In the genomic region with DNA sequence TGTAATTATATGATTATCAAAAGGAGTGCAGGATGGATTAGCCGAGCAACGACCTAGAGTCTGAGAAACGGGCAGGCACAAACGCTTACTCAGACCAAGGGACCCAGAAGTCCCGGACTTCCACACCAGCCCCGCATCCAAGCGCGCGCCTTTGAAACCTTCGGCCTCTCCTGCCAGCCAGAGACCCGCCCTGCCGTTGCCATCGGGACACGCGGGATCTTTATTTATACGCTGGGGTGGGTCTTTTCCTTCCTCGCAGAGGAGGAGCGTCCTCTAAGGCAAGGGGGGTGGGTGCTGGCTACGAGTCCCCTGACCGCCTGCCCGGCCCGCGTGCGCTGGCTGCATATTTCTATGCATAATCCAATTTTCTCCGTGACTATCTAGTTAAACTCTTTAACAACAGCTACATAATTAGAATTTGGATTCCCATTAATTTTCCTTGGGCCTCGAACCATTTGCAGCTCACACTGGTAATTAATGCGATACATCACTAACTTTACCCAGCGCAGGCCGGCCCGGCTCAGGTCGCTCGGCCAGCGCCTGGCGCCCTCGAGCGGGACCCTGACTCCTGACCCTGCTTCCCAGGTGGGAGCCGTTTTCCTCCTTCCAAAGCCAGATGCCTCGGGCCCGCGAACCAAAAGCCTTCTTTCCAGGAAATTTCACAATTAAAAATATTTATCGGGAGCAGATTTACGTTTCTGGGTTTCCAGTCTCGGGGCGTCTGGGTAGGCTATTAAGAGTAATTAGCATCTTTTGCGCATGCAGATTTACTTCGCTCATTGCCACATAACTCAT, we compare ENCODE assay signal across 14 cellular contexts. TPM values are rescaled to one million over a fixed set of nuclear protein-coding genes. Genes with fewer than 3 reads are reported as not detected.
DNase-seq lines count a peak whose midpoint lies in the region; ATAC-seq and TF ChIP-seq lines count a peak whose summit lies in the region.
"Had no signal": no experiment of that assay in that cellular context is flagged by ENCODE, and none has a peak within 500 bp of the region (broad histone marks: within the 10 kb centered on the region; RNA-seq: fewer than 3 reads in every experiment).

No MANE protein-coding gene starts in this region.

- no peak for TF ChIP-seq CTCF in left ventricle myocardium inferior (IDR thresholded peaks at IDR 0.05; ENCODE audit: borderline replicate concordance)
- no peak for TF ChIP-seq CTCF in right atrium auricular region (IDR thresholded peaks at IDR 0.05)
- TF ChIP-seq CTCF in glutamatergic neuron (IDR thresholded peaks at IDR 0.05; ENCODE audit: partially characterized antibody, unreplicated experiment) = no peak
- no peak for TF ChIP-seq CTCF in type B pancreatic cell (conservative IDR thresholded peaks at IDR 0.05)

- no peak for ATAC-seq in T-cell (replicated peaks in 1 of 4)
- no peak for ATAC-seq in esophagus mucosa

- POLR2A ChIA-PET in T-cell (lab: Charles Lee) = no interaction called here

- H3K27ac Mint-ChIP-seq in T-cell (no peak overlapping the region), glutamatergic neuron (ENCODE audit: unreplicated experiment) (no peak overlapping the region), type B pancreatic cell (peak overlapping the region; percentile 55)
- H3K27ac Mint-ChIP-seq: activated T-helper 2 cell treated with anti-CD3 and anti-CD28 coated beads, Interferon-gamma antibody, Interleukin-2, Interleukin-4, amounts not matched to agents 10 μg/mL and 5 μg/mL and 100 μg/mL, durations not matched to agents 14 hours and 24 hours and 36 hours had no signal

- H3K9me3 Mint-ChIP-seq in T-cell (no peaks in the 10 kb centered on the region), glutamatergic neuron (ENCODE audit: unreplicated experiment) (peaks cover 5% of the 10 kb centered on the region), type B pancreatic cell (no peaks in the 10 kb centered on the region)
- H3K9me3 Mint-ChIP-seq: activated T-helper 2 cell treated with anti-CD3 and anti-CD28 coated beads, Interferon-gamma antibody, Interleukin-2, Interleukin-4, amounts not matched to agents 10 μg/mL and 5 μg/mL and 100 μg/mL, durations not matched to agents 14 hours and 24 hours and 36 hours had no signal

- H3K9me3 ChIP-seq in left ventricle myocardium inferior (replicated peaks) (no peaks in the 10 kb centered on the region), right atrium auricular region (no peaks in the 10 kb centered on the region)

- H3K4me1 ChIP-seq in left ventricle myocardium inferior = peaks cover 48% of the 10 kb centered on the region
- peaks cover 0 to 45% of the 10 kb centered on the region in 2 donors for H3K4me1 ChIP-seq in right atrium auricular region

- H3K27ac ChIP-seq in left ventricle myocardium inferior (replicated peaks) = no peak overlapping the region
- H3K27ac ChIP-seq in right atrium auricular region = no peak overlapping the region

- CTCF ChIA-PET in T-cell (lab: Charles Lee) = interaction anchor here in 1 of 2 donors (3.4 kb wide), 1 partner anchor 250 kb away, joined by 21 read pairs; no protein-coding TSS in a partner anchor

- H3K4me3 Mint-ChIP-seq in T-cell (peak overlapping the region; percentile 6 to 70 (median 28)), glutamatergic neuron (ENCODE audit: unreplicated experiment) (peak overlapping the region; percentile 59), type B pancreatic cell (peak overlapping the region; percentile 77)

- no peaks in the 10 kb centered on the region for H3K36me3 ChIP-seq in left ventricle myocardium inferior
- H3K36me3 ChIP-seq in right atrium auricular region = no peaks in the 10 kb centered on the region

- H3K27me3 ChIP-seq in left ventricle myocardium inferior (ENCODE audit: low read depth) (peaks cover 100% of the 10 kb centered on the region), right atrium auricular region (peaks cover 27 to 68% of the 10 kb centered on the region in 2 donors)

- peaks cover 69 to 94% of the 10 kb centered on the region in 2 donors for H3K27me3 Mint-ChIP-seq in T-cell
- H3K27me3 Mint-ChIP-seq in glutamatergic neuron (ENCODE audit: unreplicated experiment) = peaks cover 38% of the 10 kb centered on the region
- peaks cover 94% of the 10 kb centered on the region for H3K27me3 Mint-ChIP-seq in type B pancreatic cell

- peaks cover 37 to 41% (median 40%) of the 10 kb centered on the region in 3 donors for H3K4me1 Mint-ChIP-seq in T-cell
- peaks cover 12% of the 10 kb centered on the region for H3K4me1 Mint-ChIP-seq in glutamatergic neuron (ENCODE audit: low read depth, unreplicated experiment)
- H3K4me1 Mint-ChIP-seq in type B pancreatic cell (ENCODE audit: unreplicated experiment) = peaks cover 20% of the 10 kb centered on the region

- intact Hi-C loops in left ventricle myocardium inferior (cut with micrococcal nuclease) = no loop called here

- H3K36me3 Mint-ChIP-seq in T-cell = no peaks in the 10 kb centered on the region
- H3K36me3 Mint-ChIP-seq in glutamatergic neuron (ENCODE audit: unreplicated experiment) = no peaks in the 10 kb centered on the region
- peaks cover 4% of the 10 kb centered on the region for H3K36me3 Mint-ChIP-seq in type B pancreatic cell

- H3K4me3 ChIP-seq in left ventricle myocardium inferior (peak overlapping the region; percentile 41), right atrium auricular region (no peak overlapping the region)

- no peak for DNase-seq in left ventricle myocardium inferior
- no peak for DNase-seq in right atrium auricular region (ENCODE audit: low spot score)
- DNase-seq in T-cell = no peak
- DNase-seq in glutamatergic neuron = no peak
- no peak for DNase-seq in type B pancreatic cell (ENCODE audit: extremely low spot score, unreplicated experiment)
- DNase-seq in AG08396 (ENCODE audit: low spot score) = no peak
- no peak for DNase-seq in activated CD4-positive, CD25-positive, alpha-beta regulatory T cell (lab: John Stamatoyannopoulos, UW)
- DNase-seq: COR-L47, cortex of kidney, kidney glomerular epithelial cell, NCI-H2081 treated with DMSO at 0.1 percent for 48 hours had no signal

RNA-seq across cellular contexts. Expression of gene LBX1, which starts 12.4 kb away (rescaled TPM):
- total RNA-seq in left ventricle myocardium inferior (not detected), right atrium auricular region (not detected), T-cell (not detected), glutamatergic neuron (ENCODE audit: unreplicated experiment) (not detected), type B pancreatic cell (ENCODE audit: low replicate concordance) (4.7 TPM in 1 of 2 replicates, not detected in the other), esophagus mucosa (not detected)
- total RNA-seq: activated T-helper 2 cell treated with anti-CD3 and anti-CD28 coated beads, Interferon-gamma antibody, Interleukin-2, Interleukin-4, amounts not matched to agents 10 μg/mL and 5 μg/mL and 100 μg/mL, durations not matched to agents 14 hours and 24 hours and 36 hours; omental fat pad had no signal
